24 cellular contexts compared by ENCODE assay signal in genomic region chr3:57652203-57652602, GRCh38.
"Had no signal": no experiment of that assay in that cellular context is flagged by ENCODE, and none has a peak within 500 bp of the region (broad histone marks: within the 10 kb centered on the region; RNA-seq: fewer than 3 reads in every experiment).

No MANE protein-coding gene starts in this region.

- H2AFZ ChIP-seq: neural progenitor cell had no signal

- ATAC-seq: activated CD4-positive, CD25-positive, alpha-beta regulatory T cell treated with anti-CD3 and anti-CD28 coated beads, Interleukin-2, amount 50 U/mL, for 24 hours; activated CD8-positive, alpha-beta T cell treated with anti-CD3 and anti-CD28 coated beads, Interleukin-2, amount 10 ng/mL, durations not matched to agents 7 days and 5 days; left lobe of liver; lower lobe of right lung; naive thymus-derived CD4-positive, alpha-beta T cell; right lobe of liver had no signal

- H3K27ac ChIP-seq: colonic mucosa, dorsolateral prefrontal cortex, esophagus muscularis mucosa, lower lobe of right lung, neural progenitor cell, right lobe of liver, skin epidermis, tibial artery, VCaP had no signal

- H3K4me2 ChIP-seq: neural progenitor cell had no signal

- DNase-seq: activated CD4-positive, alpha-beta T cell treated with anti-CD3 and anti-CD28 coated beads, Interleukin-2, amount 10 ng/mL, durations not matched to agents 7 days and 5 days; activated CD8-positive, alpha-beta T cell treated with anti-CD3 and anti-CD28 coated beads, Interleukin-2, amount 10 ng/mL, durations not matched to agents 7 days and 5 days; activated naive CD4-positive, alpha-beta T cell treated with Interleukin-2 at 50 U/mL for 16 hours; activated naive CD8-positive, alpha-beta T cell treated with anti-CD3 and anti-CD28 coated beads, Interleukin-2, amount 10 ng/mL, durations not matched to agents 7 days and 5 days; colonic mucosa; dorsolateral prefrontal cortex; hippocampal formation; kidney; lower lobe of right lung; naive thymus-derived CD4-positive, alpha-beta T cell; posterior cingulate gyrus; right lobe of liver; stimulated activated CD4-positive, alpha-beta T cell treated with anti-CD3 and anti-CD28 coated beads, Interleukin-1b, Interleukin-23, amount 100 ng/mL, for 48 hours; substantia nigra; tibial artery had no signal

- H3K27ac Mint-ChIP-seq: activated CD4-positive, alpha-beta T cell treated with anti-CD3 and anti-CD28 coated beads, Interleukin-2, amount 10 ng/mL, durations not matched to agents 7 days and 5 days; activated CD8-positive, alpha-beta T cell treated with anti-CD3 and anti-CD28 coated beads, Interleukin-2, amount 10 ng/mL, durations not matched to agents 7 days and 5 days; activated naive CD8-positive, alpha-beta T cell treated with anti-CD3 and anti-CD28 coated beads, Interleukin-2, amount 10 ng/mL, durations not matched to agents 7 days and 5 days; neural progenitor cell; stimulated activated naive CD8-positive, alpha-beta T cell treated with anti-CD3 and anti-CD28 coated beads, Interleukin-15, Interleukin-2, amounts not matched to agents 100 ng/mL and 50 ng/mL, for 24 hours; T-helper 1 cell treated with Interleukin-12 subunit alpha and Interleukin-12 subunit beta and Interleukin-4 antibody, amounts not matched to agents 30 μg/mL and 1 μg/mL, for 36 hours had no signal

- H3K4me3 ChIP-seq: colonic mucosa, dorsolateral prefrontal cortex, esophagus muscularis mucosa, lower lobe of right lung, neural progenitor cell, right lobe of liver, skin epidermis, tibial artery had no signal

- H3K4me1 Mint-ChIP-seq: neural progenitor cell had no signal

- H3K9me3 Mint-ChIP-seq: central memory CD8-positive, alpha-beta T cell; stimulated activated naive CD8-positive, alpha-beta T cell treated with anti-CD3 and anti-CD28 coated beads, Interleukin-15, Interleukin-2, amounts not matched to agents 100 ng/mL and 50 ng/mL, for 24 hours had no signal

- H3K4me3 Mint-ChIP-seq: activated CD4-positive, alpha-beta T cell treated with anti-CD3 and anti-CD28 coated beads, Interleukin-2, amount 10 ng/mL, durations not matched to agents 7 days and 5 days; activated CD8-positive, alpha-beta T cell treated with anti-CD3 and anti-CD28 coated beads, Interleukin-2, amount 10 ng/mL, durations not matched to agents 7 days and 5 days; activated naive CD8-positive, alpha-beta T cell treated with anti-CD3 and anti-CD28 coated beads, Interleukin-2, amount 10 ng/mL, durations not matched to agents 7 days and 5 days; central memory CD8-positive, alpha-beta T cell; naive thymus-derived CD4-positive, alpha-beta T cell; neural progenitor cell; stimulated activated naive CD8-positive, alpha-beta T cell treated with anti-CD3 and anti-CD28 coated beads, Interleukin-15, Interleukin-2, amounts not matched to agents 100 ng/mL and 50 ng/mL, for 24 hours; T-helper 1 cell treated with Interleukin-12 subunit alpha and Interleukin-12 subunit beta and Interleukin-4 antibody, amounts not matched to agents 30 μg/mL and 1 μg/mL, for 36 hours had no signal

- H3K9ac ChIP-seq: neural progenitor cell had no signal

- H3K27me3 ChIP-seq: colonic mucosa, dorsolateral prefrontal cortex, esophagus muscularis mucosa, neural progenitor cell, right lobe of liver, tibial artery had no signal

- H3K4me1 ChIP-seq: colonic mucosa, neural progenitor cell, right lobe of liver, tibial artery had no signal

- H3K27me3 Mint-ChIP-seq: activated CD4-positive, alpha-beta T cell treated with anti-CD3 and anti-CD28 coated beads, Interleukin-2, amount 10 ng/mL, durations not matched to agents 7 days and 5 days; activated naive CD8-positive, alpha-beta T cell treated with anti-CD3 and anti-CD28 coated beads, Interleukin-2, amount 10 ng/mL, durations not matched to agents 7 days and 5 days; central memory CD8-positive, alpha-beta T cell; naive thymus-derived CD4-positive, alpha-beta T cell; stimulated activated naive CD8-positive, alpha-beta T cell treated with anti-CD3 and anti-CD28 coated beads, Interleukin-15, Interleukin-2, amounts not matched to agents 100 ng/mL and 50 ng/mL, for 24 hours had no signal

- H3K36me3 ChIP-seq: colonic mucosa, right lobe of liver had no signal

- H3K9me3 ChIP-seq: colonic mucosa, right lobe of liver, tibial artery had no signal
